ENCODE assay signal across 14 cellular contexts in genomic region chr3:14396293-14396692, GRCh38. TPM values are rescaled to one million over a fixed set of nuclear protein-coding genes. Genes with fewer than 3 reads are reported as not detected.
DNase-seq lines count a peak whose midpoint lies in the region; ATAC-seq and TF ChIP-seq lines count a peak whose summit lies in the region.
"Had no signal": no experiment of that assay in that cellular context is flagged by ENCODE, and none has a peak within 500 bp of the region (broad histone marks: within the 10 kb centered on the region; RNA-seq: fewer than 3 reads in every experiment).

No MANE protein-coding gene starts in this region.

- no peak overlapping the region for H3K4me3 Mint-ChIP-seq in activated CD8-positive, alpha-beta T cell treated with anti-CD3 and anti-CD28 coated beads, Interleukin-2, amount 10 ng/mL, durations not matched to agents 7 days and 5 days
- H3K4me3 Mint-ChIP-seq in activated CD8-positive, alpha-beta T cell treated with anti-CD3 and anti-CD28 coated beads for 36 hours: no peak overlapping the region
- H3K4me3 Mint-ChIP-seq in stimulated activated effector memory CD8-positive, alpha-beta T cell treated with anti-CD3 and anti-CD28 coated beads, Interleukin-12 subunit alpha, Interleukin-12 subunit beta, amount 100 ng/mL, for 72 hours: no peak overlapping the region

- intact Hi-C loops in activated CD8-positive, alpha-beta T cell treated with anti-CD3 and anti-CD28 coated beads for 36 hours (cut with micrococcal nuclease): no loop called here
- intact Hi-C loops in uterus (cut with DNase I; ENCODE audit: low total_unique reads): no loop called here

- no CpG with 5 or more reads among the region's 2 CpGs for WGBS in mesendoderm (ENCODE audit: extremely low coverage, insufficient coverage, low lambda C conversion rate)

- no peaks in the 10 kb centered on the region for H3K9me3 Mint-ChIP-seq in activated CD8-positive, alpha-beta T cell treated with anti-CD3 and anti-CD28 coated beads, Interleukin-2, amount 10 ng/mL, durations not matched to agents 7 days and 5 days (ENCODE audit: insufficient read depth)
- no peaks in the 10 kb centered on the region for H3K9me3 Mint-ChIP-seq in activated CD8-positive, alpha-beta T cell treated with anti-CD3 and anti-CD28 coated beads for 36 hours
- no peaks in the 10 kb centered on the region for H3K9me3 Mint-ChIP-seq in stimulated activated effector memory CD8-positive, alpha-beta T cell treated with anti-CD3 and anti-CD28 coated beads, Interleukin-12 subunit alpha, Interleukin-12 subunit beta, amount 100 ng/mL, for 72 hours

- POLR2A ChIA-PET in activated CD8-positive, alpha-beta T cell treated with anti-CD3 and anti-CD28 coated beads, Interleukin-2, amount 10 ng/mL, durations not matched to agents 7 days and 5 days (lab: Charles Lee): no interaction called here
- POLR2A ChIA-PET in activated CD8-positive, alpha-beta T cell treated with anti-CD3 and anti-CD28 coated beads for 36 hours (lab: Charles Lee): no interaction called here

- H3K23ac ChIP-seq in mesendoderm (ENCODE audit: low read length): no peak overlapping the region

- no peak overlapping the region for H3K18ac ChIP-seq in mesendoderm (ENCODE audit: low read length)

- peak overlapping the region; percentile 16 for H3K27ac Mint-ChIP-seq in activated CD8-positive, alpha-beta T cell treated with anti-CD3 and anti-CD28 coated beads, Interleukin-2, amount 10 ng/mL, durations not matched to agents 7 days and 5 days
- H3K27ac Mint-ChIP-seq in activated CD8-positive, alpha-beta T cell treated with anti-CD3 and anti-CD28 coated beads for 36 hours: no peak overlapping the region
- peak overlapping the region; percentile 56 for H3K27ac Mint-ChIP-seq in stimulated activated effector memory CD8-positive, alpha-beta T cell treated with anti-CD3 and anti-CD28 coated beads, Interleukin-12 subunit alpha, Interleukin-12 subunit beta, amount 100 ng/mL, for 72 hours

- no peaks in the 10 kb centered on the region for H3K36me3 ChIP-seq in NT2/D1 (ENCODE audit: insufficient read depth, insufficient read length, low read length)
- no peaks in the 10 kb centered on the region for H3K36me3 ChIP-seq in mesendoderm (ENCODE audit: control insufficient read depth, insufficient read depth, low read length)
- H3K36me3 ChIP-seq in uterus: no peaks in the 10 kb centered on the region

- peaks cover 3% of the 10 kb centered on the region for H3K27me3 Mint-ChIP-seq in activated CD8-positive, alpha-beta T cell treated with anti-CD3 and anti-CD28 coated beads, Interleukin-2, amount 10 ng/mL, durations not matched to agents 7 days and 5 days (ENCODE audit: low read depth)
- H3K27me3 Mint-ChIP-seq in activated CD8-positive, alpha-beta T cell treated with anti-CD3 and anti-CD28 coated beads for 36 hours: no peaks in the 10 kb centered on the region

- no peak for TF ChIP-seq POLR2A in uterus (IDR thresholded peaks at IDR 0.05)

- H4K8ac ChIP-seq in mesendoderm (ENCODE audit: low read depth, low read length): no peak overlapping the region

- no peaks in the 10 kb centered on the region for H3K79me2 ChIP-seq in mesendoderm (ENCODE audit: control insufficient read depth, insufficient read depth, low read length)

- no peaks in the 10 kb centered on the region for H3K79me1 ChIP-seq in mesendoderm (ENCODE audit: low read length)

- H3K27ac ChIP-seq in mesendoderm (ENCODE audit: low read depth, low read length): no peak overlapping the region
- H3K27ac ChIP-seq in uterus: no peak overlapping the region
- H3K27ac ChIP-seq: C4-2B had no signal

- H4K5ac ChIP-seq in mesendoderm (ENCODE audit: low read length): no peak overlapping the region

- ATAC-seq in activated CD8-positive, alpha-beta T cell treated with anti-CD3 and anti-CD28 coated beads, Interleukin-2, amount 10 ng/mL, durations not matched to agents 7 days and 5 days: no peak
- no peak for ATAC-seq in activated CD8-positive, alpha-beta T cell treated with anti-CD3 and anti-CD28 coated beads for 36 hours
- no peak for ATAC-seq in stimulated activated effector memory CD8-positive, alpha-beta T cell treated with anti-CD3 and anti-CD28 coated beads, Interleukin-12 subunit alpha, Interleukin-12 subunit beta, amount 100 ng/mL, for 72 hours
- ATAC-seq in GM18517 (IDR thresholded peaks at IDR 0.05; ENCODE audit: unreplicated experiment): no peak
- ATAC-seq: HCT116 had no signal

- no peak overlapping the region for H2BK120ac ChIP-seq in mesendoderm (ENCODE audit: low read depth, low read length)

- H3K4me1 ChIP-seq in NT2/D1 (ENCODE audit: insufficient read depth, insufficient read length) (peaks cover 32% of the 10 kb centered on the region), mesendoderm (ENCODE audit: control insufficient read depth, low read depth, low read length) (no peaks in the 10 kb centered on the region), uterus (no peaks in the 10 kb centered on the region)

- TF ChIP-seq CTCF in activated CD8-positive, alpha-beta T cell treated with anti-CD3 and anti-CD28 coated beads for 36 hours (IDR thresholded peaks at IDR 0.05): no peak
- no peak for TF ChIP-seq CTCF in uterus (IDR thresholded peaks at IDR 0.05)

- no peak overlapping the region for H3K4me2 ChIP-seq in mesendoderm (ENCODE audit: low read length)

- no peak for DNase-seq in activated CD8-positive, alpha-beta T cell treated with anti-CD3 and anti-CD28 coated beads, Interleukin-2, amount 10 ng/mL, durations not matched to agents 7 days and 5 days
- no peak for DNase-seq in activated CD8-positive, alpha-beta T cell treated with anti-CD3 and anti-CD28 coated beads for 36 hours
- DNase-seq in NT2/D1 (ENCODE audit: low read depth, low spot score) (no peak), mesendoderm (no peak), DMS53 (lab: John Stamatoyannopoulos, UW) (no peak), uterus (no peak)
- no peak for DNase-seq in stimulated activated effector memory CD8-positive, alpha-beta T cell treated with anti-CD3 and anti-CD28 coated beads, Interleukin-12 subunit alpha, Interleukin-12 subunit beta, amount 100 ng/mL, for 72 hours (ENCODE audit: low spot score in 2 of 2)
- DNase-seq: COR-L47, NCI-H1930, NCI-H2171 treated with DMSO at 0.1 percent for 48 hours, NCI-H510A had no signal

- H2AK5ac ChIP-seq in mesendoderm (ENCODE audit: low read length): peak overlapping the region; percentile 22

- no peak overlapping the region for H2BK5ac ChIP-seq in mesendoderm (ENCODE audit: low read length)

- peaks cover 30% of the 10 kb centered on the region for H3K4me1 Mint-ChIP-seq in activated CD8-positive, alpha-beta T cell treated with anti-CD3 and anti-CD28 coated beads, Interleukin-2, amount 10 ng/mL, durations not matched to agents 7 days and 5 days (ENCODE audit: low read depth)
- peaks cover 9% of the 10 kb centered on the region for H3K4me1 Mint-ChIP-seq in activated CD8-positive, alpha-beta T cell treated with anti-CD3 and anti-CD28 coated beads for 36 hours (ENCODE audit: low read depth)
- H3K4me1 Mint-ChIP-seq in stimulated activated effector memory CD8-positive, alpha-beta T cell treated with anti-CD3 and anti-CD28 coated beads, Interleukin-12 subunit alpha, Interleukin-12 subunit beta, amount 100 ng/mL, for 72 hours: peaks cover 30% of the 10 kb centered on the region

- no peak overlapping the region for H2BK15ac ChIP-seq in mesendoderm (replicated peaks; ENCODE audit: low read depth)

- H3K9ac ChIP-seq in NT2/D1 (ENCODE audit: insufficient read length, low read depth) (peak overlapping the region; percentile 16), mesendoderm (ENCODE audit: low read length) (no peak overlapping the region)

- CTCF ChIA-PET in activated CD8-positive, alpha-beta T cell treated with anti-CD3 and anti-CD28 coated beads, Interleukin-2, amount 10 ng/mL, durations not matched to agents 7 days and 5 days (lab: Charles Lee): no interaction called here
- CTCF ChIA-PET in activated CD8-positive, alpha-beta T cell treated with anti-CD3 and anti-CD28 coated beads for 36 hours (lab: Charles Lee): interaction anchor here (0.6 kb wide), 1 partner anchor 746 kb away, joined by 3 read pairs; no protein-coding TSS in a partner anchor

- H3K27me3 ChIP-seq in NT2/D1 (ENCODE audit: insufficient read depth, insufficient read length) (peaks cover 5% of the 10 kb centered on the region), mesendoderm (ENCODE audit: insufficient read depth, low read length, poor library complexity) (no peaks in the 10 kb centered on the region), uterus (no peaks in the 10 kb centered on the region)

- no peak overlapping the region for H3K4ac ChIP-seq in mesendoderm (ENCODE audit: low read depth, low read length)

- H3K4me3 ChIP-seq in NT2/D1 (ENCODE audit: insufficient read length, low read depth) (no peak overlapping the region), mesendoderm (ENCODE audit: low read length) (no peak overlapping the region), uterus (no peak overlapping the region)

- H3K9me3 ChIP-seq in NT2/D1 (ENCODE audit: insufficient read depth, low read length) (no peaks in the 10 kb centered on the region), uterus (no peaks in the 10 kb centered on the region)

- H3K36me3 Mint-ChIP-seq in activated CD8-positive, alpha-beta T cell treated with anti-CD3 and anti-CD28 coated beads, Interleukin-2, amount 10 ng/mL, durations not matched to agents 7 days and 5 days (ENCODE audit: low read depth): no peaks in the 10 kb centered on the region
- no peaks in the 10 kb centered on the region for H3K36me3 Mint-ChIP-seq in activated CD8-positive, alpha-beta T cell treated with anti-CD3 and anti-CD28 coated beads for 36 hours (ENCODE audit: low read depth)
- peaks cover 6% of the 10 kb centered on the region for H3K36me3 Mint-ChIP-seq in stimulated activated effector memory CD8-positive, alpha-beta T cell treated with anti-CD3 and anti-CD28 coated beads, Interleukin-12 subunit alpha, Interleukin-12 subunit beta, amount 100 ng/mL, for 72 hours

- H3K56ac ChIP-seq in mesendoderm (ENCODE audit: low read length): peak overlapping the region; percentile 27

RNA-seq across cellular contexts. Expression of gene SLC6A6, which starts 6.1 kb away (rescaled TPM):
- 10 to 100 TPM; 36.8 to 37.9 TPM for total RNA-seq in activated CD8-positive, alpha-beta T cell treated with anti-CD3 and anti-CD28 coated beads, Interleukin-2, amount 10 ng/mL, durations not matched to agents 7 days and 5 days
- 10 to 100 TPM; 43.4 to 48.8 TPM for total RNA-seq in activated CD8-positive, alpha-beta T cell treated with anti-CD3 and anti-CD28 coated beads for 36 hours
- 50.8 TPM for polyA plus RNA-seq in mesendoderm (2013, experiment 1 of 2)
- 51.5 TPM for polyA plus RNA-seq in mesendoderm (2013, experiment 2 of 2)
- total RNA-seq in uterus: 10 to 100 TPM; 15.9 to 37.5 (median 18.0) TPM
